Comparison of ENCODE assay signal across 24 cellular contexts in genomic region chr5:168813179-168813968, GRCh38.
"Had no signal": no experiment of that assay in that cellular context is flagged by ENCODE, and none has a peak within 500 bp of the region (broad histone marks: within the 10 kb centered on the region; RNA-seq: fewer than 3 reads in every experiment).

No MANE protein-coding gene starts in this region.

- H3K36me3 Mint-ChIP-seq: activated naive CD4-positive, alpha-beta T cell treated with anti-CD3 and anti-CD28 coated beads, Interleukin-2, amount 10 ng/mL, durations not matched to agents 7 days and 5 days; stimulated activated memory B cell treated with anti-CD40 and anti-IgM and Interleukin-4, amounts not matched to agents 10 μg/mL and 1 μg/mL and 100 μg/mL, for 72 hours had no signal

- H3K4me3 Mint-ChIP-seq: activated CD4-positive, alpha-beta T cell treated with anti-CD3 and anti-CD28 coated beads, Interleukin-2, amount 10 ng/mL, durations not matched to agents 24 days and 14 days; activated CD8-positive, alpha-beta T cell treated with anti-CD3 and anti-CD28 coated beads for 36 hours; activated naive CD4-positive, alpha-beta T cell treated with anti-CD3 and anti-CD28 coated beads, Interleukin-2, amount 10 ng/mL, durations not matched to agents 7 days and 5 days; activated T-cell treated with anti-CD3 and anti-CD28 coated beads, Interleukin-2, amount 50 U/mL, for 24 hours; dendritic cell treated with granulocyte-macrophage colony-stimulating factor and Interleukin-4, amounts not matched to agents 40 ng/mL and 50 ng/mL, for 4 days; nephron progenitor cell; stimulated activated memory B cell treated with anti-CD40 and anti-IgM and Interleukin-4, amounts not matched to agents 10 μg/mL and 1 μg/mL and 100 μg/mL, for 72 hours had no signal

- DNase-seq: activated CD4-positive, alpha-beta T cell treated with anti-CD3 and anti-CD28 coated beads, Interleukin-2, amount 10 ng/mL, durations not matched to agents 24 days and 14 days; activated CD8-positive, alpha-beta T cell treated with anti-CD3 and anti-CD28 coated beads for 36 hours; activated effector memory CD4-positive, alpha-beta T cell treated with Interleukin-2 at 50 U/mL for 16 hours; activated naive CD4-positive, alpha-beta T cell treated with anti-CD3 and anti-CD28 coated beads, Interleukin-2, amount 10 ng/mL, durations not matched to agents 7 days and 5 days; activated T-cell treated with anti-CD3 and anti-CD28 coated beads, Interleukin-2, amount 50 U/mL, for 24 hours; aorta; effector CD8-positive, alpha-beta T cell; left colon; midbrain; nephron progenitor cell; occipital lobe; right lobe of liver; small intestine; stimulated activated CD4-positive, alpha-beta T cell treated with anti-CD3 and anti-CD28 coated beads, Interleukin-4, amount 100 ng/mL, for 4 hours; SW 1271; upper lobe of left lung had no signal

- H3K9me3 Mint-ChIP-seq: activated CD4-positive, alpha-beta T cell treated with anti-CD3 and anti-CD28 coated beads, Interleukin-2, amount 10 ng/mL, durations not matched to agents 24 days and 14 days; activated CD8-positive, alpha-beta T cell treated with anti-CD3 and anti-CD28 coated beads for 36 hours; activated naive CD4-positive, alpha-beta T cell treated with anti-CD3 and anti-CD28 coated beads, Interleukin-2, amount 10 ng/mL, durations not matched to agents 7 days and 5 days; activated T-cell treated with anti-CD3 and anti-CD28 coated beads, Interleukin-2, amount 50 U/mL, for 24 hours; dendritic cell treated with granulocyte-macrophage colony-stimulating factor and Interleukin-4, amounts not matched to agents 40 ng/mL and 50 ng/mL, for 4 days; nephron progenitor cell; stimulated activated memory B cell treated with anti-CD40 and anti-IgM and Interleukin-4, amounts not matched to agents 10 μg/mL and 1 μg/mL and 100 μg/mL, for 72 hours had no signal

- H3K9me3 ChIP-seq: breast epithelium, esophagus muscularis mucosa, prostate gland, right lobe of liver, thoracic aorta, upper lobe of left lung had no signal

- H3K79me2 ChIP-seq: hepatocyte had no signal

- H3K4me1 Mint-ChIP-seq: activated CD4-positive, alpha-beta T cell treated with anti-CD3 and anti-CD28 coated beads, Interleukin-2, amount 10 ng/mL, durations not matched to agents 24 days and 14 days; activated naive CD4-positive, alpha-beta T cell treated with anti-CD3 and anti-CD28 coated beads, Interleukin-2, amount 10 ng/mL, durations not matched to agents 7 days and 5 days; stimulated activated memory B cell treated with anti-CD40 and anti-IgM and Interleukin-4, amounts not matched to agents 10 μg/mL and 1 μg/mL and 100 μg/mL, for 72 hours had no signal

- H3K27ac Mint-ChIP-seq: activated CD4-positive, alpha-beta T cell treated with anti-CD3 and anti-CD28 coated beads, Interleukin-2, amount 10 ng/mL, durations not matched to agents 24 days and 14 days; activated CD8-positive, alpha-beta T cell treated with anti-CD3 and anti-CD28 coated beads for 36 hours; activated naive CD4-positive, alpha-beta T cell treated with anti-CD3 and anti-CD28 coated beads, Interleukin-2, amount 10 ng/mL, durations not matched to agents 7 days and 5 days; activated T-cell treated with anti-CD3 and anti-CD28 coated beads, Interleukin-2, amount 50 U/mL, for 24 hours; dendritic cell treated with granulocyte-macrophage colony-stimulating factor and Interleukin-4, amounts not matched to agents 40 ng/mL and 50 ng/mL, for 4 days; nephron progenitor cell; stimulated activated memory B cell treated with anti-CD40 and anti-IgM and Interleukin-4, amounts not matched to agents 10 μg/mL and 1 μg/mL and 100 μg/mL, for 72 hours had no signal

- H3K27me3 Mint-ChIP-seq: stimulated activated memory B cell treated with anti-CD40 and anti-IgM and Interleukin-4, amounts not matched to agents 10 μg/mL and 1 μg/mL and 100 μg/mL, for 72 hours had no signal

- H3K27ac ChIP-seq: breast epithelium, esophagus muscularis mucosa, hepatocyte, prostate gland, right lobe of liver, thoracic aorta, upper lobe of left lung had no signal

- H3K36me3 ChIP-seq: breast epithelium, prostate gland, right lobe of liver, upper lobe of left lung had no signal

- H3K4me1 ChIP-seq: breast epithelium, prostate gland had no signal

- H3K4me2 ChIP-seq: hepatocyte had no signal

- H2AFZ ChIP-seq: hepatocyte had no signal

- H3K4me3 ChIP-seq: breast epithelium, esophagus muscularis mucosa, hepatocyte, lung, prostate gland, right lobe of liver, thoracic aorta, upper lobe of left lung had no signal

- H3K27me3 ChIP-seq: breast epithelium, esophagus muscularis mucosa, hepatocyte, right lobe of liver, upper lobe of left lung had no signal

- ATAC-seq: activated CD8-positive, alpha-beta T cell treated with anti-CD3 and anti-CD28 coated beads for 36 hours; left colon; stimulated activated memory B cell treated with anti-CD40 and anti-IgM and Interleukin-4, amounts not matched to agents 10 μg/mL and 1 μg/mL and 100 μg/mL, for 72 hours had no signal
